ENCODE assay signal across 25 cellular contexts in the genomic region with DNA sequence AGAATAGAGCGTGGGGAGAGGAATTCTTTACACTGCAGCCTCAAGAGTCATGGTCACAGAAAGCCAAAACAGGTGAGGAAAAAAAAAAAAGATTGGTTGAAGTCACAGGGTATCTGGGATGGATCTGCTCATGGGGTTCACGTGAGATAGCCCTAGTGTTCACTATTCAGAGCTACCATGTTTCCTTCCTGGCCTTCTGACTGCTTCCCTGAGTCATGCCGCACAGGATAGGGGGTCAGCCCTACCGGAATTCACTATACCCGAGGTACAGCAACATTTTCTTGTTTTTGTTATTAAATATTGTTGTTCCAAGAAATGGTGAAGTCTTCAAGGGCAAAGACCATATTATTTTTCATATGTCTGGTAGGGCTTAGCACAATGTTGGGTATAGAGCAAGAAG.
"Had no signal": no experiment of that assay in that cellular context is flagged by ENCODE, and none has a peak within 500 bp of the region (broad histone marks: within the 10 kb centered on the region; RNA-seq: fewer than 3 reads in every experiment).

No MANE protein-coding gene starts in this region.

- H3K4me3 ChIP-seq: MG63 had no signal

- H3K9me3 ChIP-seq: MG63, SK-N-SH had no signal

- ATAC-seq: HepG2, Panc1, PC-3 had no signal

- H3K9ac ChIP-seq: SK-N-SH had no signal

- H3K36me3 ChIP-seq: MG63 had no signal

- H3K27ac ChIP-seq: RWPE1 had no signal

- DNase-seq: IMR-90, Karpas-422, KG1, MG63, NCI-H1092, NCI-H1105 treated with DMSO at 0.1 percent for 48 hours, NCI-H1417 treated with DMSO at 0.1 percent for 48 hours, NCI-H146, NCI-H1694 treated with DMSO at 0.1 percent for 48 hours, NCI-H2029, NCI-H2081 treated with DMSO at 0.1 percent for 48 hours, NCI-H2171, NCI-H226, NCI-H446, NCI-H510A, NCI-H524 treated with DMSO at 0.1 percent for 48 hours, NCI-H69, NCI-H774, PC-3, SHP77, SK-N-SH, SW 1271 had no signal
